8 cellular contexts compared by ENCODE assay signal in the genomic region with DNA sequence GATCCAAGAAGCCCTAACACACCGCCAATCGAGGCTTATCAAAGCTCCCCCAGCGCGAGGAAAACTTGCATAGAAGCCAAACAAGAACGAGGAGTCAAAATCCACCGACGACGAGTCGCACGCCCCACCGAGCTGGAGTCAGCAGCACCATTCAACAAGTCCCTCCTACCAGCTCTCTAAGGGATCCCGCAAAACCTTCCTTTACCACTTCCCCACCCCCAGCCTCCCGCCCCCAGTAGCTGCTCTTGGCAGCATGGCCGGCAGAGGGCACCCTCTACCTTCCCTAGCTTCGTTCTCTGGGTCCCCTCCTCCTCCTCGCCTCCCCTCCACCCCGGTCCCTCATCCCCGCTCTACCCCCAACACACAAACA. TPM values are rescaled to one million over a fixed set of nuclear protein-coding genes. Genes with fewer than 3 reads are reported as not detected.
DNase-seq lines count a peak whose midpoint lies in the region; ATAC-seq, FAIRE-seq and TF ChIP-seq lines count a peak whose summit lies in the region.

No MANE protein-coding gene starts in this region.

- peak; percentile 79 for TF ChIP-seq CTCF in glutamatergic neuron (IDR thresholded peaks at IDR 0.05; ENCODE audit: partially characterized antibody, unreplicated experiment)

- peak; percentile 65 for ATAC-seq in GM21367 (IDR thresholded peaks at IDR 0.05; ENCODE audit: unreplicated experiment)

- peaks cover 13% of the 10 kb centered on the region for H3K27me3 Mint-ChIP-seq in glutamatergic neuron (ENCODE audit: unreplicated experiment)

- H3K36me3 Mint-ChIP-seq in glutamatergic neuron (ENCODE audit: unreplicated experiment) = no peaks in the 10 kb centered on the region

- peak overlapping the region; percentile 91 for H3K4me3 Mint-ChIP-seq in glutamatergic neuron (ENCODE audit: unreplicated experiment)

- peak; percentile 18 for DNase-seq in DMS79 (lab: John Stamatoyannopoulos, UW)
- DNase-seq in HPDE6-E6E7 (ENCODE audit: extremely low spot score) = peak; percentile 74
- DNase-seq in RCC 7860 (ENCODE audit: low spot score) = peak; percentile 82
- DNase-seq in activated naive CD4-positive, alpha-beta T cell treated with Interleukin-2 at 50 U/mL for 16 hours = peak; percentile 56
- DNase-seq in glutamatergic neuron = peak; percentile 91
- DNase-seq in posterior cingulate gyrus = peak in 9 of 10 donors; percentile 62 to 95 (median 78)
- DNase-seq in urothelium cell line (ENCODE audit: low spot score) = peak; percentile 87

- intact Hi-C loops in posterior cingulate gyrus (cut with DNase I) = loop anchor here (1.0 to 10.0 kb wide), 4 partner anchors 406 to 1630 kb away; partner anchors contain the start of genes KIF18A and METTL15

- peaks cover 7% of the 10 kb centered on the region for H3K9me3 Mint-ChIP-seq in glutamatergic neuron (ENCODE audit: unreplicated experiment)

- FAIRE-seq in RCC 7860 (lab: Jason Lieb, UNC) = peak; percentile 49
- peak; percentile 92 for FAIRE-seq in urothelium cell line (lab: Jason Lieb, UNC)

- peaks cover 7% of the 10 kb centered on the region for H3K4me1 Mint-ChIP-seq in glutamatergic neuron (ENCODE audit: low read depth, unreplicated experiment)

- H3K27ac Mint-ChIP-seq in glutamatergic neuron (ENCODE audit: unreplicated experiment) = peak overlapping the region; percentile 4

RNA-seq across cellular contexts. Expression of gene BDNF, which starts 1.4 kb away (rescaled TPM):
- 0.42 TPM for total RNA-seq in glutamatergic neuron (ENCODE audit: unreplicated experiment)

Comparison
In these comparisons a context has a peak if more than half of its experiments do, and no peak if none do; other contexts are left out.
1. Peak in every context shown above with its lines: DNase-seq and ATAC-seq.
2. DNase-seq: peak in every context shown above with its lines; median percentile 91 in glutamatergic neuron; 87 in urothelium cell line; 82 in RCC 7860; 78 in posterior cingulate gyrus; 74 in HPDE6-E6E7; 56 in activated naive CD4-positive, alpha-beta T cell treated with Interleukin-2 at 50 U/mL for 16 hours; 18 in DMS79.